Comparison of ENCODE assay signal across 11 cellular contexts in genomic region chr7:23012186-23012585, GRCh38. TPM values are rescaled to one million over a fixed set of nuclear protein-coding genes. Genes with fewer than 3 reads are reported as not detected.
DNase-seq lines count a peak whose midpoint lies in the region; ATAC-seq and TF ChIP-seq lines count a peak whose summit lies in the region.
"Had no signal": no experiment of that assay in that cellular context is flagged by ENCODE, and none has a peak within 500 bp of the region (broad histone marks: within the 10 kb centered on the region; RNA-seq: fewer than 3 reads in every experiment).

No MANE protein-coding gene starts in this region.

- ATAC-seq in GM23338 (no peak), GM21717 (IDR thresholded peaks at IDR 0.05; ENCODE audit: unreplicated experiment) (no peak)

- H3K4me2 ChIP-seq in GM23338: peak overlapping the region; percentile 90
- peak overlapping the region; percentile 80 for H3K4me2 ChIP-seq in PC-9

- H3K4me1 ChIP-seq in GM23338 (ENCODE audit: insufficient read depth): peaks cover 45% of the 10 kb centered on the region
- peaks cover 11% of the 10 kb centered on the region for H3K4me1 ChIP-seq in PC-9 (replicated peaks; ENCODE audit: insufficient read depth)

- no peak for DNase-seq in GM23338 (ENCODE audit: low spot score)
- peak in 1 of 2 experiments; percentile 29 for DNase-seq in PC-9
- DNase-seq in fibroblast of mammary gland (ENCODE audit: low read depth): no peak
- no peak for DNase-seq in NOMO-1 (lab: John Stamatoyannopoulos, UW; ENCODE audit: unreplicated experiment in 2 of 2)
- DNase-seq in osteocyte (ENCODE audit: extremely low spot score, unreplicated experiment): no peak
- DNase-seq: NCI-H1930; stimulated activated CD4-positive, alpha-beta T cell treated with anti-CD3 and anti-CD28 coated beads, Interleukin-12 subunit alpha, Interleukin-12 subunit beta, amount 100 ng/mL, for 4 hours; T-helper 9 cell had no signal

- H3K4me1 Mint-ChIP-seq in GM23338 (peaks cover 12% of the 10 kb centered on the region), osteocyte (ENCODE audit: unreplicated experiment) (peaks cover 8% of the 10 kb centered on the region)

- H3K79me2 ChIP-seq in GM23338 (replicated peaks; ENCODE audit: insufficient read depth) (peaks cover 62% of the 10 kb centered on the region), PC-9 (ENCODE audit: low read depth) (peaks cover 12% of the 10 kb centered on the region; the same call in 1 of the 2 replicates)

- H3K27ac Mint-ChIP-seq in GM23338 (no peak overlapping the region), osteocyte (ENCODE audit: unreplicated experiment) (no peak overlapping the region)
- H3K27ac Mint-ChIP-seq: activated T-cell treated with anti-CD3 and anti-CD28 coated beads, Interleukin-2, amount 50 U/mL, for 24 hours had no signal

- H4K20me1 ChIP-seq in GM23338 (replicated peaks; ENCODE audit: insufficient read depth) (peaks cover 20% of the 10 kb centered on the region), PC-9 (ENCODE audit: insufficient read depth) (no peaks in the 10 kb centered on the region)

- H3K27me3 Mint-ChIP-seq in GM23338 (ENCODE audit: insufficient read depth, low read depth, poor library complexity) (no peaks in the 10 kb centered on the region), osteocyte (ENCODE audit: unreplicated experiment) (no peaks in the 10 kb centered on the region)
- H3K27me3 Mint-ChIP-seq: activated T-cell treated with anti-CD3 and anti-CD28 coated beads, Interleukin-2, amount 50 U/mL, for 24 hours had no signal

- H3K9me3 Mint-ChIP-seq in GM23338 (no peaks in the 10 kb centered on the region), osteocyte (ENCODE audit: unreplicated experiment) (no peaks in the 10 kb centered on the region)
- H3K9me3 Mint-ChIP-seq: activated T-cell treated with anti-CD3 and anti-CD28 coated beads, Interleukin-2, amount 50 U/mL, for 24 hours had no signal

- no peaks in the 10 kb centered on the region for H3K36me3 Mint-ChIP-seq in GM23338 (ENCODE audit: low read depth)
- H3K36me3 Mint-ChIP-seq in osteocyte (ENCODE audit: unreplicated experiment): no peaks in the 10 kb centered on the region

- H3K36me3 ChIP-seq in GM23338 (ENCODE audit: insufficient read depth): no peaks in the 10 kb centered on the region
- H3K36me3 ChIP-seq in PC-9 (ENCODE audit: low read depth): no peaks in the 10 kb centered on the region

- H3K4me3 Mint-ChIP-seq in GM23338: no peak overlapping the region
- no peak overlapping the region for H3K4me3 Mint-ChIP-seq in osteocyte (ENCODE audit: unreplicated experiment)
- H3K4me3 Mint-ChIP-seq: activated T-cell treated with anti-CD3 and anti-CD28 coated beads, Interleukin-2, amount 50 U/mL, for 24 hours had no signal

- POLR2A ChIA-PET in PC-9 (lab: Charles Lee; ENCODE audit: unreplicated experiment): interaction anchor here (0.6 to 0.7 kb wide), 2 partner anchors 191 to 1718 kb away, joined by 3 to 11 read pairs; no protein-coding TSS in a partner anchor

- no peak for TF ChIP-seq CTCF in GM23338 (conservative IDR thresholded peaks at IDR 0.05; ENCODE audit: low read depth in 2 of 2)
- TF ChIP-seq CTCF in PC-9 (conservative IDR thresholded peaks at IDR 0.05): no peak
- TF ChIP-seq CTCF in fibroblast of mammary gland (conservative IDR thresholded peaks at IDR 0.05; ENCODE audit: control insufficient read depth, insufficient read depth, low read depth, low read length): no peak
- no peak for TF ChIP-seq CTCF in osteocyte (IDR thresholded peaks at IDR 0.05)

- CTCF ChIA-PET in PC-9 (lab: Charles Lee): interaction anchor here (0.6 to 0.7 kb wide), 3 partner anchors 9 to 451 kb away, joined by 4 to 6 read pairs (median 4); no protein-coding TSS in a partner anchor

- no peak overlapping the region for H2AFZ ChIP-seq in GM23338
- H2AFZ ChIP-seq in PC-9: peak overlapping the region; percentile 94; the same call in 1 of the 2 replicates

- no peaks in the 10 kb centered on the region for H3K9me2 ChIP-seq in GM23338 (ENCODE audit: insufficient read depth)
- H3K9me2 ChIP-seq in PC-9 (ENCODE audit: insufficient read depth): no peaks in the 10 kb centered on the region

- H3F3A ChIP-seq in GM23338 (replicated peaks; ENCODE audit: low read depth) (no peaks in the 10 kb centered on the region), PC-9 (ENCODE audit: insufficient read depth, low read depth) (no peaks in the 10 kb centered on the region)

- peak overlapping the region; percentile 83 for H3K4me3 ChIP-seq in GM23338
- peak overlapping the region; percentile 58; the same call in 1 of the 2 replicates for H3K4me3 ChIP-seq in PC-9
- peak overlapping the region; percentile 75 for H3K4me3 ChIP-seq in fibroblast of mammary gland (ENCODE audit: control insufficient read depth, low read depth, low read length)
- peak overlapping the region; percentile 75 to 98 (median 92) for H3K4me3 ChIP-seq in skin epidermis

- no peak overlapping the region for H3K27ac ChIP-seq in GM23338 (ENCODE audit: low read depth)
- no peak overlapping the region for H3K27ac ChIP-seq in PC-9
- no peak overlapping the region for H3K27ac ChIP-seq in skin epidermis

- no TSS peak for BruUV-seq in PC-9 (replicated peaks; lab: Mats Ljungman, UMichigan)

- H3K27me3 ChIP-seq in GM23338 (ENCODE audit: insufficient read depth): no peaks in the 10 kb centered on the region
- H3K27me3 ChIP-seq in PC-9 (ENCODE audit: insufficient read depth, low read depth): no peaks in the 10 kb centered on the region

- intact Hi-C loops in PC-9 (cut with micrococcal nuclease; ENCODE audit: unreplicated experiment): loop anchor here (5.0 kb wide), 3 partner anchors 95 to 450 kb away; partner anchors contain the start of gene KLHL7

- no peaks in the 10 kb centered on the region for H3K9me3 ChIP-seq in PC-9 (ENCODE audit: insufficient read depth, low read depth)

TF ChIP-seq in GM23338, 12 proteins besides CTCF, POLR2A, EP300 and RAD21 (continues in another document):
- TF ChIP-seq, protein P1, sequence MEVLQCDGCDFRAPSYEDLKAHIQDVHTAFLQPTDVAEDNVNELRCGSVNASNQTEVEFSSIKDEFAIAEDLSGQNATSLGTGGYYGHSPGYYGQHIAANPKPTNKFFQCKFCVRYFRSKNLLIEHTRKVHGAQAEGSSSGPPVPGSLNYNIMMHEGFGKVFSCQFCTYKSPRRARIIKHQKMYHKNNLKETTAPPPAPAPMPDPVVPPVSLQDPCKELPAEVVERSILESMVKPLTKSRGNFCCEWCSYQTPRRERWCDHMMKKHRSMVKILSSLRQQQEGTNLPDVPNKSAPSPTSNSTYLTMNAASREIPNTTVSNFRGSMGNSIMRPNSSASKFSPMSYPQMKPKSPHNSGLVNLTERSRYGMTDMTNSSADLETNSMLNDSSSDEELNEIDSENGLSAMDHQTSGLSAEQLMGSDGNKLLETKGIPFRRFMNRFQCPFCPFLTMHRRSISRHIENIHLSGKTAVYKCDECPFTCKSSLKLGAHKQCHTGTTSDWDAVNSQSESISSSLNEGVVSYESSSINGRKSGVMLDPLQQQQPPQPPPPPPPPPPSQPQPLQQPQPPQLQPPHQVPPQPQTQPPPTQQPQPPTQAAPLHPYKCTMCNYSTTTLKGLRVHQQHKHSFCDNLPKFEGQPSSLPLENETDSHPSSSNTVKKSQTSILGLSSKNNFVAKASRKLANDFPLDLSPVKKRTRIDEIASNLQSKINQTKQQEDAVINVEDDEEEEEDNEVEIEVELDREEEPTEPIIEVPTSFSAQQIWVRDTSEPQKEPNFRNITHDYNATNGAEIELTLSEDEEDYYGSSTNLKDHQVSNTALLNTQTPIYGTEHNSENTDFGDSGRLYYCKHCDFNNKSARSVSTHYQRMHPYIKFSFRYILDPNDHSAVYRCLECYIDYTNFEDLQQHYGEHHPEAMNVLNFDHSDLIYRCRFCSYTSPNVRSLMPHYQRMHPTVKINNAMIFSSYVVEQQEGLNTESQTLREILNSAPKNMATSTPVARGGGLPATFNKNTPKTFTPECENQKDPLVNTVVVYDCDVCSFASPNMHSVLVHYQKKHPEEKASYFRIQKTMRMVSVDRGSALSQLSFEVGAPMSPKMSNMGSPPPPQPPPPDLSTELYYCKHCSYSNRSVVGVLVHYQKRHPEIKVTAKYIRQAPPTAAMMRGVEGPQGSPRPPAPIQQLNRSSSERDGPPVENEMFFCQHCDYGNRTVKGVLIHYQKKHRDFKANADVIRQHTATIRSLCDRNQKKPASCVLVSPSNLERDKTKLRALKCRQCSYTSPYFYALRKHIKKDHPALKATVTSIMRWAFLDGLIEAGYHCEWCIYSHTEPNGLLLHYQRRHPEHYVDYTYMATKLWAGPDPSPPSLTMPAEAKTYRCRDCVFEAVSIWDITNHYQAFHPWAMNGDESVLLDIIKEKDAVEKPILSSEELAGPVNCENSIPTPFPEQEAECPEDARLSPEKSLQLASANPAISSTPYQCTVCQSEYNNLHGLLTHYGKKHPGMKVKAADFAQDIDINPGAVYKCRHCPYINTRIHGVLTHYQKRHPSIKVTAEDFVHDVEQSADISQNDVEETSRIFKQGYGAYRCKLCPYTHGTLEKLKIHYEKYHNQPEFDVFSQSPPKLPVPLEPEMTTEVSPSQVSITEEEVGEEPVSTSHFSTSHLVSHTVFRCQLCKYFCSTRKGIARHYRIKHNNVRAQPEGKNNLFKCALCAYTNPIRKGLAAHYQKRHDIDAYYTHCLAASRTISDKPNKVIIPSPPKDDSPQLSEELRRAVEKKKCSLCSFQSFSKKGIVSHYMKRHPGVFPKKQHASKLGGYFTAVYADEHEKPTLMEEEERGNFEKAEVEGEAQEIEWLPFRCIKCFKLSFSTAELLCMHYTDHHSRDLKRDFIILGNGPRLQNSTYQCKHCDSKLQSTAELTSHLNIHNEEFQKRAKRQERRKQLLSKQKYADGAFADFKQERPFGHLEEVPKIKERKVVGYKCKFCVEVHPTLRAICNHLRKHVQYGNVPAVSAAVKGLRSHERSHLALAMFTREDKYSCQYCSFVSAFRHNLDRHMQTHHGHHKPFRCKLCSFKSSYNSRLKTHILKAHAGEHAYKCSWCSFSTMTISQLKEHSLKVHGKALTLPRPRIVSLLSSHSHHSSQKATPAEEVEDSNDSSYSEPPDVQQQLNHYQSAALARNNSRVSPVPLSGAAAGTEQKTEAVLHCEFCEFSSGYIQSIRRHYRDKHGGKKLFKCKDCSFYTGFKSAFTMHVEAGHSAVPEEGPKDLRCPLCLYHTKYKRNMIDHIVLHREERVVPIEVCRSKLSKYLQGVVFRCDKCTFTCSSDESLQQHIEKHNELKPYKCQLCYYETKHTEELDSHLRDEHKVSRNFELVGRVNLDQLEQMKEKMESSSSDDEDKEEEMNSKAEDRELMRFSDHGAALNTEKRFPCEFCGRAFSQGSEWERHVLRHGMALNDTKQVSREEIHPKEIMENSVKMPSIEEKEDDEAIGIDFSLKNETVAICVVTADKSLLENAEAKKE (CRISPR knock-in tag; IDR thresholded peaks at IDR 0.05): no peak
- no peak for TF ChIP-seq EZH2phosphoT487 (IDR thresholded peaks at IDR 0.05; ENCODE audit: unreplicated experiment)
- no peak for TF ChIP-seq STAT1 (IDR thresholded peaks at IDR 0.05; ENCODE audit: unreplicated experiment)
- no peak for TF ChIP-seq JUNB (IDR thresholded peaks at IDR 0.05; ENCODE audit: unreplicated experiment)

RNA-seq across cellular contexts. Expression of gene HYCC1, which starts 1.7 kb away (rescaled TPM):
- total RNA-seq in GM23338 (2014; rRNA removed; shearing (Covaris generic)): 175 and 181 TPM in 2 replicates
- 42.4 and 55.4 TPM in 2 replicates for polyA plus RNA-seq in GM23338 (2016; fragmentation: Nextera tagmentation; extraction: Ambion mirVana)
- total RNA-seq in PC-9 (2021): 25.1 and 28.2 TPM in 2 replicates
- 52.3 and 56.9 TPM in 2 replicates for total RNA-seq in osteocyte
